ENCODE assay signal across 13 cellular contexts in genomic region chr7:20351901-20352300, GRCh38. TPM values are rescaled to one million over a fixed set of nuclear protein-coding genes. Genes with fewer than 3 reads are reported as not detected.
DNase-seq lines count a peak whose midpoint lies in the region; ATAC-seq, FAIRE-seq and TF ChIP-seq lines count a peak whose summit lies in the region.
"Had no signal": no experiment of that assay in that cellular context is flagged by ENCODE, and none has a peak within 500 bp of the region (broad histone marks: within the 10 kb centered on the region; RNA-seq: fewer than 3 reads in every experiment).

No MANE protein-coding gene starts in this region.

- TF ChIP-seq POLR2A in sigmoid colon (IDR thresholded peaks at IDR 0.05): no peak
- TF ChIP-seq POLR2A in right lobe of liver (IDR thresholded peaks at IDR 0.05): no peak

- H3K4me1 ChIP-seq in RWPE2 (ENCODE audit: insufficient read depth, poor library complexity, severe bottlenecking): peaks cover 37% of the 10 kb centered on the region
- peaks cover 0 to 31% (median 23%) of the 10 kb centered on the region in 4 donors for H3K4me1 ChIP-seq in sigmoid colon
- H3K4me1 ChIP-seq in colonic mucosa: no peaks in the 10 kb centered on the region
- no peaks in the 10 kb centered on the region for H3K4me1 ChIP-seq in right lobe of liver
- H3K4me1 ChIP-seq: parathyroid adenoma, upper lobe of left lung had no signal

- WGBS in sigmoid colon, 2 donors: 37 to 46% methylated on average over 1 of the region's 1 CpG
- WGBS in right lobe of liver (ENCODE audit: insufficient coverage, low coverage, low lambda C conversion rate, missing lambda C conversion rate): 27% methylated on average over 1 of the region's 1 CpG

- H3K9ac ChIP-seq in colonic mucosa (ENCODE audit: low read depth in 2 of 2, low read length in 2 of 2): no peak overlapping the region
- H3K9ac ChIP-seq: parathyroid adenoma had no signal

- H3K4me3 ChIP-seq in RWPE2 (ENCODE audit: severe bottlenecking) (no peak overlapping the region), sigmoid colon (no peak overlapping the region), colonic mucosa (no peak overlapping the region), right lobe of liver (no peak overlapping the region)
- H3K4me3 ChIP-seq: upper lobe of left lung had no signal

- no peak for TF ChIP-seq EP300 in sigmoid colon (IDR thresholded peaks at IDR 0.05)

- H3K27ac ChIP-seq in RWPE2 (ENCODE audit: poor library complexity, severe bottlenecking) (peak overlapping the region; percentile 99), sigmoid colon (peak overlapping the region in 3 of 4 donors; percentile 18 to 78 (median 21)), colonic mucosa (no peak overlapping the region), right lobe of liver (no peak overlapping the region)
- H3K27ac ChIP-seq: parathyroid adenoma, upper lobe of left lung had no signal

- H3K9me3 ChIP-seq in RWPE2 (ENCODE audit: severe bottlenecking) (no peaks in the 10 kb centered on the region), sigmoid colon (no peaks in the 10 kb centered on the region), colonic mucosa (no peaks in the 10 kb centered on the region), right lobe of liver (no peaks in the 10 kb centered on the region)
- H3K9me3 ChIP-seq: upper lobe of left lung had no signal

- DNase-seq in GM03348 (ENCODE audit: low spot score): peak; percentile 61
- no peak for DNase-seq in RWPE2 (ENCODE audit: low spot score)
- DNase-seq in sigmoid colon: no peak
- no peak for DNase-seq in colonic mucosa
- no peak for DNase-seq in superior temporal gyrus (ENCODE audit: extremely low spot score)
- no peak for DNase-seq in Right ventricle myocardium superior
- no peak for DNase-seq in right lobe of liver
- DNase-seq: activated T-cell treated with anti-CD3 and anti-CD28 coated beads, Interleukin-2, amount 50 U/mL, for 72 hours; C1 segment of cervical spinal cord; NCI-H2171 treated with DMSO at 0.1 percent for 48 hours; upper lobe of left lung had no signal

- H3K27me3 ChIP-seq in RWPE2 (ENCODE audit: insufficient read depth, poor library complexity, severe bottlenecking) (no peaks in the 10 kb centered on the region), sigmoid colon (no peaks in the 10 kb centered on the region), colonic mucosa (no peaks in the 10 kb centered on the region), right lobe of liver (no peaks in the 10 kb centered on the region)
- H3K27me3 ChIP-seq: upper lobe of left lung had no signal

- ATAC-seq in RWPE2 (ENCODE audit: low read depth) (peak; percentile 17; the same call in 2 of the 3 replicates), Right ventricle myocardium superior (ENCODE audit: poor library complexity) (no peak), right lobe of liver (no peak)
- ATAC-seq: activated T-cell treated with anti-CD3 and anti-CD28 coated beads, Interleukin-2, amount 50 U/mL, for 72 hours had no signal

- TF ChIP-seq CTCF in RWPE2 (IDR thresholded peaks at IDR 0.05; ENCODE audit: poor library complexity, severe bottlenecking): no peak
- no peak for TF ChIP-seq CTCF in sigmoid colon (IDR thresholded peaks at IDR 0.05)
- no peak for TF ChIP-seq CTCF in colonic mucosa (IDR thresholded peaks at IDR 0.05)
- no peak for TF ChIP-seq CTCF in right lobe of liver (IDR thresholded peaks at IDR 0.05)

- peak; percentile 95 for FAIRE-seq in endometrium (lab: Jason Lieb, UNC)

- intact Hi-C loops in sigmoid colon (cut with DNase I) (no loop called here), colonic mucosa (cut with DNase I) (no loop called here), Right ventricle myocardium superior (cut with DNase I) (no loop called here), right lobe of liver (cut with DNase I) (no loop called here)

- H3K36me3 ChIP-seq in RWPE2 (ENCODE audit: low read depth) (no peaks in the 10 kb centered on the region; the same call in 1 of the 2 replicates), sigmoid colon (no peaks in the 10 kb centered on the region), colonic mucosa (no peaks in the 10 kb centered on the region), right lobe of liver (no peaks in the 10 kb centered on the region)
- H3K36me3 ChIP-seq: upper lobe of left lung had no signal

RNA-seq across cellular contexts. Expression of gene ITGB8, which starts 21.2 kb away (rescaled TPM):
- 10 to 100 TPM in 3 of 4 donors, 1 to 10 TPM in 1; 9.0 to 22.4 (median 20.2) TPM for total RNA-seq in sigmoid colon
- polyA plus RNA-seq in sigmoid colon: 1 to 10 TPM in 1 of 3 donors, under 1 TPM in 2; 0.23 to 1.9 (median 0.60) TPM
- 1 to 10 TPM; 7.3 to 8.1 TPM for total RNA-seq in colonic mucosa
- 1.9 TPM for total RNA-seq in Right ventricle myocardium superior
- under 1 TPM; 0.43 to 0.70 (median 0.56) TPM for total RNA-seq in right lobe of liver

Comparison
In these comparisons a context has a peak if more than half of its experiments do, and no peak if none do; other contexts are left out.
1. H3K27ac ChIP-seq: peak in RWPE2 (single experiment) and sigmoid colon (3 of 4); none in colonic mucosa (single experiment) and right lobe of liver (0 of 3).